Comparison of ENCODE assay signal across 19 cellular contexts in genomic region chr17:83185023-83186002, GRCh38.
A peak's percentile ranks its signal among the peaks of the same experiment; 100 is the strongest.
DNase-seq lines count a peak whose midpoint lies in the region; ATAC-seq and TF ChIP-seq lines count a peak whose summit lies in the region.
"Had no signal": no experiment of that assay in that cellular context is flagged by ENCODE, and none has a peak within 500 bp of the region (broad histone marks: within the 10 kb centered on the region; RNA-seq: fewer than 3 reads in every experiment).

No MANE protein-coding gene starts in this region.

- ATAC-seq in left lobe of liver (no peak), sciatic nerve (no peak), HG02981 (IDR thresholded peaks at IDR 0.05; ENCODE audit: unreplicated experiment) (no peak), GM21528 (IDR thresholded peaks at IDR 0.05; ENCODE audit: low FRiP score, unreplicated experiment) (no peak)
- ATAC-seq: foreskin keratinocyte, pancreas had no signal

- no peaks in the 10 kb centered on the region for H3K9me3 Mint-ChIP-seq in activated CD4-positive, alpha-beta T cell treated with anti-CD3 and anti-CD28 coated beads, Interleukin-2, amount 10 ng/mL, durations not matched to agents 7 days and 5 days

- H3K9me3 ChIP-seq in HEK293 (ENCODE audit: control insufficient read depth, insufficient read depth, low read depth, low read length) = no peaks in the 10 kb centered on the region
- H3K9me3 ChIP-seq: pancreas had no signal

- H3K4me3 ChIP-seq in HEK293 (ENCODE audit: low read depth, low read length) = no peak overlapping the region
- H3K4me3 ChIP-seq: BLaER1, pancreas, skin epidermis had no signal

- no peak overlapping the region for H3K27ac Mint-ChIP-seq in activated CD4-positive, alpha-beta T cell treated with anti-CD3 and anti-CD28 coated beads, Interleukin-2, amount 10 ng/mL, durations not matched to agents 7 days and 5 days

- H3K36me3 Mint-ChIP-seq in activated CD4-positive, alpha-beta T cell treated with anti-CD3 and anti-CD28 coated beads, Interleukin-2, amount 10 ng/mL, durations not matched to agents 7 days and 5 days (ENCODE audit: low read depth) = no peaks in the 10 kb centered on the region

- H3K27me3 Mint-ChIP-seq in activated CD4-positive, alpha-beta T cell treated with anti-CD3 and anti-CD28 coated beads, Interleukin-2, amount 10 ng/mL, durations not matched to agents 7 days and 5 days = peaks cover 2% of the 10 kb centered on the region

- H3K4me3 Mint-ChIP-seq in activated CD4-positive, alpha-beta T cell treated with anti-CD3 and anti-CD28 coated beads, Interleukin-2, amount 10 ng/mL, durations not matched to agents 7 days and 5 days = no peak overlapping the region

- intact Hi-C loops in sciatic nerve (cut with DNase I) = no loop called here

- no peaks in the 10 kb centered on the region for H3K4me1 ChIP-seq in HEK293 (ENCODE audit: control insufficient read depth, insufficient read depth, low read length)
- H3K4me1 ChIP-seq: foreskin keratinocyte, pancreas had no signal

- POLR2A ChIA-PET in activated CD4-positive, alpha-beta T cell treated with anti-CD3 and anti-CD28 coated beads, Interleukin-2, amount 10 ng/mL, durations not matched to agents 7 days and 5 days (lab: Charles Lee) = no interaction called here
- POLR2A ChIA-PET in HEK293 (lab: Yijun Ruan, JAX) = interaction anchor here (1.0 kb wide), 1 partner anchor 469 kb away, joined by 6 read pairs; the partner anchor contains the start of gene FN3KRP

- no peaks in the 10 kb centered on the region for H3K36me3 ChIP-seq in HEK293 (ENCODE audit: control insufficient read depth in 2 of 2, insufficient read depth in 1 of 2, low read length in 2 of 2)
- H3K36me3 ChIP-seq: BLaER1, pancreas had no signal

- no peak overlapping the region for H3K27ac ChIP-seq in HEK293 (ENCODE audit: extremely low read depth, low read depth, low read length)
- H3K27ac ChIP-seq: BLaER1, foreskin keratinocyte, HL-60, pancreas, RWPE1 had no signal

- H3K4me1 Mint-ChIP-seq in activated CD4-positive, alpha-beta T cell treated with anti-CD3 and anti-CD28 coated beads, Interleukin-2, amount 10 ng/mL, durations not matched to agents 7 days and 5 days = peaks cover 6% of the 10 kb centered on the region

- CTCF ChIA-PET in activated CD4-positive, alpha-beta T cell treated with anti-CD3 and anti-CD28 coated beads, Interleukin-2, amount 10 ng/mL, durations not matched to agents 7 days and 5 days (lab: Charles Lee) = no interaction called here
- CTCF ChIA-PET in HEK293 (lab: Yijun Ruan, JAX) = interaction anchor here (0.7 kb wide), 1 partner anchor 221 kb away, joined by 4 read pairs; no protein-coding TSS in a partner anchor

- peak; percentile 3 for DNase-seq in activated CD4-positive, alpha-beta T cell treated with anti-CD3 and anti-CD28 coated beads, Interleukin-2, amount 10 ng/mL, durations not matched to agents 7 days and 5 days
- no peak for DNase-seq in activated CD4-positive, alpha-beta T cell treated with anti-CD3 and anti-CD28 coated beads for 1 hour
- DNase-seq in left lobe of liver (ENCODE audit: low spot score) (peak; percentile 39), sciatic nerve (ENCODE audit: low spot score) (peak; percentile 50), A172 (ENCODE audit: low spot score) (no peak)
- DNase-seq: activated CD4-positive, alpha-beta T cell treated with anti-CD3 and anti-CD28 coated beads, Interleukin-2, amount 50 U/mL, for 4 hours; activated gamma-delta T cell treated with Interleukin-2 at 50 U/mL for 16 hours; anterior cingulate cortex; foreskin keratinocyte; NCI-H187 treated with DMSO at 0.1 percent for 48 hours; stimulated activated CD4-positive, alpha-beta T cell treated with anti-CD3 and anti-CD28 coated beads, Interleukin-2, amount 100 ng/mL, for 48 hours had no signal

- no peak for TF ChIP-seq CTCF in HEK293 (tag by site-specific recombination; IDR thresholded peaks at IDR 0.05)

TF ChIP-seq in HEK293, 187 proteins besides CTCF, POLR2A, EP300 and RAD21:
- TF ChIP-seq ZNF555 (tag by site-specific recombination; conservative IDR thresholded peaks at IDR 0.05) = no peak
- TF ChIP-seq RBAK (tag by site-specific recombination; IDR thresholded peaks at IDR 0.05) = peak; percentile 61; the same call in 1 of the 2 replicates

Comparison
In these comparisons a context has a peak if more than half of its experiments do, and no peak if none do; other contexts are left out.
1. DNase-seq: peak in activated CD4-positive, alpha-beta T cell treated with anti-CD3 and anti-CD28 coated beads, Interleukin-2, amount 10 ng/mL, durations not matched to agents 7 days and 5 days (single experiment), left lobe of liver (single experiment) and sciatic nerve (single experiment); none in activated CD4-positive, alpha-beta T cell treated with anti-CD3 and anti-CD28 coated beads for 1 hour (single experiment) and A172 (single experiment).